1 cellular context compared by ENCODE assay signal in genomic region chr14:67816326-67817009, GRCh38.
A peak's percentile ranks its signal among the peaks of the same experiment; 100 is the strongest.
TF ChIP-seq lines count a peak whose summit lies in the region.

Gene ZFYVE26 (minus strand): TSS chr14:67816590. CDS start chr14:67815963, 627 bp downstream.

TF ChIP-seq in K562, 482 proteins besides CTCF, POLR2A, EP300 and RAD21 (continued from another document):
- TF ChIP-seq TFE3 (CRISPR knock-in tag; IDR thresholded peaks at IDR 0.05) (peak; percentile 99), ZBTB26 (CRISPR knock-in tag; IDR thresholded peaks at IDR 0.05) (no peak), RBM14 (IDR thresholded peaks at IDR 0.05; ENCODE audit: borderline replicate concordance, insufficient read depth, low read depth, low read length) (no peak), PHF20 (IDR thresholded peaks at IDR 0.05; ENCODE audit: partially characterized antibody) (peak; percentile 98), GABPA (tag; conservative IDR thresholded peaks at IDR 0.05; ENCODE audit: low read depth) (0 out of 2 replicates have a peak, but pooled peaks have one; percentile 15), PRMT5 (CRISPR knock-in tag; IDR thresholded peaks at IDR 0.05) (no peak), ZFP36 (IDR thresholded peaks at IDR 0.05; ENCODE audit: low read depth, low read length, partially characterized antibody) (no peak), HCFC1 (IDR thresholded peaks at IDR 0.05; ENCODE audit: low read depth, low read length) (peak; percentile 50), E2F4 (CRISPR knock-in tag; IDR thresholded peaks at IDR 0.05; ENCODE audit: low read depth) (no peak), TFAP4 (CRISPR knock-in tag; IDR thresholded peaks at IDR 0.05; ENCODE audit: borderline replicate concordance) (peak; percentile 76), TBP (optimal IDR thresholded peaks at IDR 0.05; ENCODE audit: low read depth, low read length) (peak; percentile 49), TAF15 (IDR thresholded peaks at IDR 0.05; ENCODE audit: low read depth, low read length) (no peak), PHTF2 (CRISPR knock-in tag; IDR thresholded peaks at IDR 0.05) (no peak), TEAD1 (CRISPR knock-in tag; IDR thresholded peaks at IDR 0.05) (0 out of 4 replicates have a peak, but pooled peaks of 1 of the 2 experiments have one; percentile 14), ATF3 (IDR thresholded peaks at IDR 0.05) (peak; percentile 23; the same call in 1 of the 2 replicates), ATF3 (CRISPR knock-in tag; conservative IDR thresholded peaks at IDR 0.05) (no peak), POLR2H (tag; IDR thresholded peaks at IDR 0.05; ENCODE audit: low read depth) (peak; percentile 51; the same call in 1 of the 2 replicates), SAP30 (IDR thresholded peaks at IDR 0.05; ENCODE audit: borderline replicate concordance, insufficient read depth, low read depth, low read length, poor library complexity, severe bottlenecking) (peak; percentile 45), JUN (IDR thresholded peaks at IDR 0.05; ENCODE audit: borderline replicate concordance, low read depth, low read length) (no peak), JUN (CRISPR knock-in tag; IDR thresholded peaks at IDR 0.05; ENCODE audit: borderline replicate concordance) (no peak), KDM4B (IDR thresholded peaks at IDR 0.05; ENCODE audit: borderline replicate concordance in 2 of 2, low read depth in 1 of 2) (peak in 1 of 2 experiments; percentile 44; a peak in 1 of 4 replicates), ATF1 (CRISPR knock-in tag; IDR thresholded peaks at IDR 0.05) (no peak), ATF1 (tag; IDR thresholded peaks at IDR 0.05) (peak; percentile 71), ID3 (CRISPR knock-in tag; IDR thresholded peaks at IDR 0.05) (no peak), ID3 (tag; IDR thresholded peaks at IDR 0.05) (0 out of 2 replicates have a peak, but pooled peaks have one; percentile 38), POLR3G (IDR thresholded peaks at IDR 0.05; ENCODE audit: extremely low read depth, insufficient read length, insufficient replicate concordance) (no peak)
